In genomic region chr12:52579468-52580450, GRCh38 we compare ENCODE assay signal across 22 cellular contexts. TPM values are rescaled to one million over a fixed set of nuclear protein-coding genes. Genes with fewer than 3 reads are reported as not detected.
DNase-seq lines count a peak whose midpoint lies in the region; ATAC-seq and TF ChIP-seq lines count a peak whose summit lies in the region.
"Had no signal": no experiment of that assay in that cellular context is flagged by ENCODE, and none has a peak within 500 bp of the region (broad histone marks: within the 10 kb centered on the region; RNA-seq: fewer than 3 reads in every experiment).

No MANE protein-coding gene starts in this region.

- no peak for TF ChIP-seq RAD21 in HCT116 (IDR thresholded peaks at IDR 0.05; ENCODE audit: low read depth)

- H3K79me2 ChIP-seq in HCT116 (ENCODE audit: insufficient read depth, low read length): no peaks in the 10 kb centered on the region

- no peak for DNase-seq in HCT116 (ENCODE audit: low read depth, low spot score)
- DNase-seq in NCI-H526 (lab: John Stamatoyannopoulos, UW): peak; percentile 49 to 54
- no peak for DNase-seq in esophagus squamous epithelium (lab: John Stamatoyannopoulos, UW)
- DNase-seq in sciatic nerve (ENCODE audit: low spot score): peak; percentile 50
- no peak for DNase-seq in NCI-H2081 treated with DMSO at 0.1 percent for 48 hours (lab: John Stamatoyannopoulos, UW)
- no peak for DNase-seq in tibial nerve (ENCODE audit: low spot score in 2 of 2)
- DNase-seq in midbrain (lab: John Stamatoyannopoulos, UW): no peak
- DNase-seq in activated T-cell treated with anti-CD3 and anti-CD28 coated beads, Interleukin-2, amount 50 U/mL, for 24 hours: no peak
- DNase-seq: activated CD4-positive, alpha-beta T cell treated with anti-CD3 and anti-CD28 coated beads, Interleukin-2, amount 50 U/mL, for 4 hours; activated naive CD4-positive, alpha-beta T cell treated with Interleukin-2 at 50 U/mL for 16 hours; colonic mucosa; left lung; NCI-H1048; NCI-H2107; stimulated activated CD4-positive, alpha-beta T cell treated with anti-CD3 and anti-CD28 coated beads, Interleukin-4, amount 100 ng/mL, for 4 hours; SW 1271 had no signal

- H3K36me3 Mint-ChIP-seq in activated T-cell treated with anti-CD3 and anti-CD28 coated beads, Interleukin-2, amount 50 U/mL, for 24 hours (ENCODE audit: low read depth): no peaks in the 10 kb centered on the region

- H3K9ac ChIP-seq in HCT116 (ENCODE audit: low read length): no peak overlapping the region
- H3K9ac ChIP-seq: KMS-11 had no signal

- H3K36me3 ChIP-seq in HCT116 (ENCODE audit: control insufficient read depth in 1 of 2, insufficient read depth in 2 of 2, low read length in 2 of 2): no peaks in the 10 kb centered on the region
- no peaks in the 10 kb centered on the region for H3K36me3 ChIP-seq in esophagus squamous epithelium
- H3K36me3 ChIP-seq in tibial nerve: no peaks in the 10 kb centered on the region
- H3K36me3 ChIP-seq: colonic mucosa, left lung had no signal

- 27 to 60% methylated on average over 6 of the region's 10 CpGs for WGBS in esophagus squamous epithelium, 2 donors
- WGBS in tibial nerve, 2 donors: 55 to 66% methylated on average over 10 of the region's 10 CpGs

- POLR2A ChIA-PET in HCT116 (lab: Charles Lee): no interaction called here

- no peak overlapping the region for H3K4me3 ChIP-seq in HCT116 (replicated peaks in 1 of 2; ENCODE audit: low read depth in 1 of 2, low read length in 2 of 2)
- no peak overlapping the region for H3K4me3 ChIP-seq in esophagus squamous epithelium
- H3K4me3 ChIP-seq in tibial nerve: no peak overlapping the region
- H3K4me3 ChIP-seq: colonic mucosa, left lung had no signal

- H3K27ac Mint-ChIP-seq in activated T-cell treated with anti-CD3 and anti-CD28 coated beads, Interleukin-2, amount 50 U/mL, for 24 hours: no peak overlapping the region

- no TSS peak for BruUV-seq in HCT116 (replicated peaks; lab: Mats Ljungman, UMichigan)

- H3K27me3 ChIP-seq in HCT116 (ENCODE audit: insufficient read depth, low read length) (no peaks in the 10 kb centered on the region), esophagus squamous epithelium (no peaks in the 10 kb centered on the region), tibial nerve (no peaks in the 10 kb centered on the region)
- H3K27me3 ChIP-seq: colonic mucosa had no signal

- no peak for TF ChIP-seq CTCF in HCT116 (IDR thresholded peaks at IDR 0.05 in 2 of 3, conservative IDR thresholded peaks at IDR 0.05 in 1 of 3; ENCODE audit: borderline replicate concordance in 1 of 3, insufficient read depth in 1 of 3, low read depth in 2 of 3, low read length in 2 of 3)
- TF ChIP-seq CTCF in esophagus squamous epithelium (IDR thresholded peaks at IDR 0.05): no peak
- no peak for TF ChIP-seq CTCF in tibial nerve (IDR thresholded peaks at IDR 0.05)

- no peak overlapping the region for H2AFZ ChIP-seq in HCT116 (ENCODE audit: low read depth, low read length, poor library complexity, severe bottlenecking)

- H3K9me3 Mint-ChIP-seq in activated T-cell treated with anti-CD3 and anti-CD28 coated beads, Interleukin-2, amount 50 U/mL, for 24 hours: no peaks in the 10 kb centered on the region

- no peak for TF ChIP-seq EP300 in tibial nerve (IDR thresholded peaks at IDR 0.05)

- H3K4me1 Mint-ChIP-seq in activated T-cell treated with anti-CD3 and anti-CD28 coated beads, Interleukin-2, amount 50 U/mL, for 24 hours (ENCODE audit: low read depth): peaks cover 14% of the 10 kb centered on the region

- H3K27me3 Mint-ChIP-seq in activated T-cell treated with anti-CD3 and anti-CD28 coated beads, Interleukin-2, amount 50 U/mL, for 24 hours: no peaks in the 10 kb centered on the region

- TF ChIP-seq POLR2A in HCT116 (IDR thresholded peaks at IDR 0.05; ENCODE audit: borderline replicate concordance, extremely low read depth, insufficient read depth, insufficient read length): no peak
- TF ChIP-seq POLR2A in esophagus squamous epithelium (IDR thresholded peaks at IDR 0.05): no peak
- TF ChIP-seq POLR2A in tibial nerve (IDR thresholded peaks at IDR 0.05): no peak

- no peaks in the 10 kb centered on the region for H3K9me2 ChIP-seq in HCT116 (ENCODE audit: insufficient read depth)

- no peaks in the 10 kb centered on the region for H4K20me1 ChIP-seq in HCT116 (ENCODE audit: insufficient read depth)

- ATAC-seq in HCT116: no peak
- no peak for ATAC-seq in sciatic nerve
- ATAC-seq: left lung had no signal

- no peak overlapping the region for H3K4me3 Mint-ChIP-seq in activated T-cell treated with anti-CD3 and anti-CD28 coated beads, Interleukin-2, amount 50 U/mL, for 24 hours

- no peaks in the 10 kb centered on the region for H3K9me3 ChIP-seq in HCT116 (ENCODE audit: control insufficient read depth in 1 of 2, insufficient read depth in 1 of 2, low read depth in 1 of 2, low read length in 2 of 2)
- no peaks in the 10 kb centered on the region for H3K9me3 ChIP-seq in esophagus squamous epithelium
- H3K9me3 ChIP-seq in tibial nerve: no peaks in the 10 kb centered on the region
- H3K9me3 ChIP-seq: Caco-2, colonic mucosa, left lung had no signal

- intact Hi-C loops in HCT116 (cut with micrococcal nuclease) (loop anchor here (5.0 kb wide), 2 partner anchors 187 to 422 kb away; no protein-coding TSS in a partner anchor), esophagus squamous epithelium (cut with DNase I) (loop anchor here (5.0 to 10.0 kb wide), 2 partner anchors 195 to 298 kb away; partner anchors contain the start of gene KRT84), sciatic nerve (cut with DNase I) (loop anchor here (5.0 kb wide), 1 partner anchor 298 kb away; no protein-coding TSS in a partner anchor)

- H3K27ac ChIP-seq in HCT116 (ENCODE audit: low read depth, low read length) (no peak overlapping the region), esophagus squamous epithelium (peak overlapping the region; percentile 75 to 83 (median 77)), tibial nerve (no peak overlapping the region)
- H3K27ac ChIP-seq: colonic mucosa, KMS-11, left lung had no signal

- peaks cover 0 to 40% of the 10 kb centered on the region in 2 experiments; a peak in 3 of 4 replicates for H3K4me1 ChIP-seq in HCT116 (ENCODE audit: control insufficient read depth in 1 of 2, insufficient read depth in 2 of 2, low read length in 2 of 2)
- H3K4me1 ChIP-seq in esophagus squamous epithelium: peaks cover 25 to 59% (median 27%) of the 10 kb centered on the region in 3 donors
- no peaks in the 10 kb centered on the region for H3K4me1 ChIP-seq in tibial nerve
- H3K4me1 ChIP-seq: colonic mucosa, left lung had no signal

- RAD21 ChIA-PET in HCT116 (lab: Charles Lee; ENCODE audit: low non-redundant PET in 1 of 2, low total read pairs in 2 of 2, uncharacterized antibody in 2 of 2, unreplicated experiment in 2 of 2): no interaction called here

- peak overlapping the region; percentile 19; the same call in 1 of the 2 replicates for H3K4me2 ChIP-seq in HCT116 (ENCODE audit: low read length)
- H3K4me2 ChIP-seq: KMS-11 had no signal

- CTCF ChIA-PET in HCT116 (lab: Charles Lee): interaction anchor here (0.9 to 4.3 kb wide), 4 partner anchors 12 to 291 kb away, joined by 3 to 21 read pairs (median 4); no protein-coding TSS in a partner anchor

TF ChIP-seq in HCT116, 20 proteins besides CTCF, POLR2A, EP300 and RAD21:
- no peak for TF ChIP-seq ZFX (IDR thresholded peaks at IDR 0.05)
- TF ChIP-seq POLR2AphosphoS5 (IDR thresholded peaks at IDR 0.05; ENCODE audit: low read depth, low read length): no peak
- no peak for TF ChIP-seq SRF (IDR thresholded peaks at IDR 0.05; ENCODE audit: low read depth)

RNA-seq across cellular contexts. Expression of gene KRT74, which starts 6.1 kb away (rescaled TPM):
- not detected for total RNA-seq in HCT116 (2021; ENCODE audit: unreplicated experiment)
- not detected in 2 replicates for polyA plus RNA-seq in HCT116 (2012)
- 1 to 10 TPM in 1 of 4 donors, under 1 TPM in 1, not detected in 2; 0.19 to 6.7 TPM for total RNA-seq in esophagus squamous epithelium
- not detected for total RNA-seq in sciatic nerve
- not detected for total RNA-seq in tibial nerve
- total RNA-seq: astrocyte, Caco-2, colonic mucosa, frontal cortex, left lung, omental fat pad, subcutaneous adipose tissue had no signal

RNA-seq across cellular contexts. Expression of gene KRT72, which starts 21.5 kb away (rescaled TPM):
- total RNA-seq in HCT116 (2021; ENCODE audit: unreplicated experiment) (0.17 TPM), esophagus squamous epithelium (not detected), sciatic nerve (0.18 TPM), tibial nerve (not detected)
- polyA plus RNA-seq in HCT116 (2012): 0.02 TPM in 1 of 2 replicates, not detected in the other
- total RNA-seq: astrocyte, Caco-2, frontal cortex, left lung, subcutaneous adipose tissue had no signal

RNA-seq across cellular contexts. Expression of gene KRT71, which starts 26.8 kb away (rescaled TPM):
- total RNA-seq in HCT116 (2021; ENCODE audit: unreplicated experiment) (not detected), esophagus squamous epithelium (not detected), sciatic nerve (not detected), tibial nerve (not detected)
- polyA plus RNA-seq in HCT116 (2012): not detected in 2 replicates
- total RNA-seq: astrocyte, colonic mucosa, frontal cortex, left lung, omental fat pad, subcutaneous adipose tissue had no signal

RNA-seq across cellular contexts. Expression of gene KRT73, which starts 38.6 kb away (rescaled TPM):
- not detected for total RNA-seq in HCT116 (2021; ENCODE audit: unreplicated experiment)
- polyA plus RNA-seq in HCT116 (2012): not detected in 2 replicates
- under 1 TPM in 1 of 4 donors, not detected in 3; 0.15 TPM for total RNA-seq in esophagus squamous epithelium
- total RNA-seq in sciatic nerve: not detected
- not detected for total RNA-seq in tibial nerve
- total RNA-seq: astrocyte, Caco-2, colonic mucosa, frontal cortex, left lung, omental fat pad, subcutaneous adipose tissue had no signal

RNA-seq across cellular contexts. Expression of gene KRT5, which starts 59.6 kb away (rescaled TPM):
- total RNA-seq in HCT116 (2021; ENCODE audit: unreplicated experiment) (0.44 TPM), esophagus squamous epithelium (over 10,000 TPM in 1 of 4 donors, 1,000 to 10,000 TPM in 3; 7,921 to 12,107 (median 9,375) TPM), sciatic nerve (2.6 TPM), tibial nerve (1 to 10 TPM in 1 of 4 donors, under 1 TPM in 1, not detected in 2; 0.22 to 2.7 TPM)
- 0.25 TPM in 1 of 2 replicates, not detected in the other for polyA plus RNA-seq in HCT116 (2012)
- total RNA-seq: colonic mucosa, frontal cortex had no signal

Comparison
In these comparisons a context has a peak if more than half of its experiments do, and no peak if none do; other contexts are left out.
1. DNase-seq: peak in NCI-H526 (2 of 2) and sciatic nerve (single experiment); none in HCT116 (single experiment), esophagus squamous epithelium (single experiment), NCI-H2081 treated with DMSO at 0.1 percent for 48 hours (single experiment), tibial nerve (0 of 2), midbrain (single experiment) and activated T-cell treated with anti-CD3 and anti-CD28 coated beads, Interleukin-2, amount 50 U/mL, for 24 hours (single experiment).
2. H3K27ac ChIP-seq: peak in esophagus squamous epithelium (4 of 4); none in HCT116 (single experiment) and tibial nerve (0 of 4).